Comparison of ENCODE assay signal across 14 cellular contexts in the genomic region with DNA sequence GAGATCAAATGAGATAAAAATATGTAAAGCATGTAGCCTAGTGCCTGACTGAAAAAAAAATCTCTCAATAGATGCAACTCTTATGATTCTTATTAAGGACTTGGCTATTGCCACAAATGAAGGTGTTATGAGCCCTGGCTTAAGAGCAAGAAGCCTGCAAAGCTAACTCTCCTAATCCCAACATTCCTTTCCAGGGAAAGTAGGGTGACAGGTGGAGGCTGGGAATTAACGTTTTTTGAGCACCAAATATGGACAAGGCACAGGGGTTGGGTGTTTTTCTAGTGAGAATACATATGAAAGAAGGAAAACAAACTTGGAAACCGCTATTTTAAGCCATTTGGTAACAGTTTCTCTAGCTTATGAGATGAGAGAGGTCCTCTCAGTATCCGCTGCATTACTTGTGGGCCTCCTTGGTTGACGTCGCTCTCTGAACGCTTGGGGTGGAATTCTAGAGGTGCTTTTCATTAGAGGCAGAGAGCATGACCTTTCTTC. TPM values are rescaled to one million over a fixed set of nuclear protein-coding genes. Genes with fewer than 3 reads are reported as not detected.
A peak's percentile ranks its signal among the peaks of the same experiment; 100 is the strongest.
DNase-seq lines count a peak whose midpoint lies in the region; ATAC-seq and TF ChIP-seq lines count a peak whose summit lies in the region.
"Had no signal": no experiment of that assay in that cellular context is flagged by ENCODE, and none has a peak within 500 bp of the region (broad histone marks: within the 10 kb centered on the region; RNA-seq: fewer than 3 reads in every experiment).

No MANE protein-coding gene starts in this region.

- peak overlapping the region; percentile 100 for H3K27ac ChIP-seq in CD4-positive, CD25-positive, alpha-beta regulatory T cell (ENCODE audit: insufficient read depth, low read length, poor library complexity, severe bottlenecking)
- H3K27ac ChIP-seq in naive thymus-derived CD4-positive, alpha-beta T cell (ENCODE audit: low read depth, low read length), result peak overlapping the region; percentile 100
- H3K27ac ChIP-seq in thyroid gland, result no peak overlapping the region
- H3K27ac ChIP-seq: cardiac muscle cell had no signal

- WGBS in thyroid gland, 2 donors, result 71% methylated on average over 6 of the region's 6 CpGs

- H3K36me3 ChIP-seq in CD4-positive, CD25-positive, alpha-beta regulatory T cell (ENCODE audit: control insufficient read depth, insufficient read depth, low read length), result peaks cover 14% of the 10 kb centered on the region
- H3K36me3 ChIP-seq in naive thymus-derived CD4-positive, alpha-beta T cell (ENCODE audit: control insufficient read depth in 2 of 3, insufficient read depth in 3 of 3, low read length in 3 of 3), result peaks cover 0 to 27% (median 5%) of the 10 kb centered on the region in 3 experiments
- H3K36me3 ChIP-seq in thyroid gland, result no peaks in the 10 kb centered on the region
- H3K36me3 ChIP-seq: cardiac muscle cell, gastroesophageal sphincter had no signal

- peaks cover 66% of the 10 kb centered on the region for H3K4me1 ChIP-seq in CD4-positive, CD25-positive, alpha-beta regulatory T cell (ENCODE audit: control insufficient read depth, insufficient read depth, low read length, poor library complexity, severe bottlenecking)
- H3K4me1 ChIP-seq in naive thymus-derived CD4-positive, alpha-beta T cell (ENCODE audit: control insufficient read depth in 2 of 2, insufficient read depth in 2 of 2, low read length in 2 of 2), result peaks cover 13 to 29% of the 10 kb centered on the region in 2 donors
- no peaks in the 10 kb centered on the region for H3K4me1 ChIP-seq in thyroid gland
- H3K4me1 ChIP-seq: gastroesophageal sphincter had no signal

- H3K4me1 Mint-ChIP-seq in CD4-positive, CD25-positive, alpha-beta regulatory T cell, result peaks cover 6 to 41% (median 26%) of the 10 kb centered on the region in 4 donors
- H3K4me1 Mint-ChIP-seq in activated T-cell treated with anti-CD3 and anti-CD28 coated beads, Interleukin-2, amount 50 U/mL, for 72 hours (ENCODE audit: low read depth), result peaks cover 60% of the 10 kb centered on the region
- peaks cover 36 to 53% (median 44%) of the 10 kb centered on the region in 7 donors for H3K4me1 Mint-ChIP-seq in naive thymus-derived CD4-positive, alpha-beta T cell

- peak overlapping the region; percentile 97 to 99 (median 98) for H3K4me3 Mint-ChIP-seq in CD4-positive, CD25-positive, alpha-beta regulatory T cell
- H3K4me3 Mint-ChIP-seq in activated T-cell treated with anti-CD3 and anti-CD28 coated beads, Interleukin-2, amount 50 U/mL, for 72 hours, result peak overlapping the region; percentile 90 to 96
- H3K4me3 Mint-ChIP-seq in naive thymus-derived CD4-positive, alpha-beta T cell, result peak overlapping the region; percentile 96 to 100 (median 99)
- H3K4me3 Mint-ChIP-seq: HFFc6 had no signal

- CTCF ChIA-PET in naive thymus-derived CD4-positive, alpha-beta T cell (lab: Charles Lee), result interaction anchor here (1.0 to 4.4 kb wide), 9 partner anchors 8 to 126 kb away, joined by 3 to 12 read pairs (median 5); no protein-coding TSS in a partner anchor

- H3K27me3 ChIP-seq in CD4-positive, CD25-positive, alpha-beta regulatory T cell (ENCODE audit: control insufficient read depth, insufficient read depth, low read length), result no peaks in the 10 kb centered on the region
- no peaks in the 10 kb centered on the region for H3K27me3 ChIP-seq in naive thymus-derived CD4-positive, alpha-beta T cell (ENCODE audit: control insufficient read depth in 2 of 2, insufficient read depth in 2 of 2, low read length in 2 of 2)
- no peaks in the 10 kb centered on the region for H3K27me3 ChIP-seq in thyroid gland
- H3K27me3 ChIP-seq: cardiac muscle cell had no signal

- POLR2A ChIA-PET in naive thymus-derived CD4-positive, alpha-beta T cell (lab: Charles Lee), result interaction anchor here (0.9 to 8.1 kb wide), 23 partner anchors 8 to 126 kb away, joined by 3 to 238 read pairs (median 8); no protein-coding TSS in a partner anchor

- ATAC-seq in CD4-positive, CD25-positive, alpha-beta regulatory T cell (ENCODE audit: low read depth in 2 of 2), result no peak
- peak; percentile 16 for ATAC-seq in GM21723 (IDR thresholded peaks at IDR 0.05; ENCODE audit: unreplicated experiment)
- ATAC-seq in activated T-cell treated with anti-CD3 and anti-CD28 coated beads, Interleukin-2, amount 50 U/mL, for 72 hours (replicated peaks in 1 of 2), result no peak
- no peak for ATAC-seq in naive thymus-derived CD4-positive, alpha-beta T cell
- no peak for ATAC-seq in GM21737 (IDR thresholded peaks at IDR 0.05; ENCODE audit: unreplicated experiment)
- no peak for ATAC-seq in GM21367 (IDR thresholded peaks at IDR 0.05; ENCODE audit: unreplicated experiment)
- ATAC-seq: gastroesophageal sphincter, Right ventricle myocardium inferior had no signal

- peaks cover 61% of the 10 kb centered on the region for H3K36me3 Mint-ChIP-seq in CD4-positive, CD25-positive, alpha-beta regulatory T cell
- peaks cover 45 to 53% of the 10 kb centered on the region in 2 donors for H3K36me3 Mint-ChIP-seq in activated T-cell treated with anti-CD3 and anti-CD28 coated beads, Interleukin-2, amount 50 U/mL, for 72 hours (ENCODE audit: insufficient read depth in 2 of 2)
- peaks cover 11 to 58% (median 49%) of the 10 kb centered on the region in 5 donors for H3K36me3 Mint-ChIP-seq in naive thymus-derived CD4-positive, alpha-beta T cell

- intact Hi-C loops in naive thymus-derived CD4-positive, alpha-beta T cell (cut with micrococcal nuclease), result loop anchor here (2.0 to 10.0 kb wide), 5 partner anchors 56 to 1534 kb away; a partner anchor contains a TSS
- intact Hi-C loops in thyroid gland (cut with DNase I), result no loop called here

- H3K9me3 Mint-ChIP-seq in CD4-positive, CD25-positive, alpha-beta regulatory T cell, result peaks cover 0 to 6% (median 0%) of the 10 kb centered on the region in 7 donors
- H3K9me3 Mint-ChIP-seq in activated T-cell treated with anti-CD3 and anti-CD28 coated beads, Interleukin-2, amount 50 U/mL, for 72 hours, result no peaks in the 10 kb centered on the region
- peaks cover 0 to 3% (median 0%) of the 10 kb centered on the region in 11 donors for H3K9me3 Mint-ChIP-seq in naive thymus-derived CD4-positive, alpha-beta T cell
- H3K9me3 Mint-ChIP-seq: HFFc6 had no signal

- peaks cover 10% of the 10 kb centered on the region for H3K27me3 Mint-ChIP-seq in CD4-positive, CD25-positive, alpha-beta regulatory T cell
- no peaks in the 10 kb centered on the region for H3K27me3 Mint-ChIP-seq in activated T-cell treated with anti-CD3 and anti-CD28 coated beads, Interleukin-2, amount 50 U/mL, for 72 hours (ENCODE audit: low read depth)
- peaks cover 0 to 5% (median 0%) of the 10 kb centered on the region in 5 donors for H3K27me3 Mint-ChIP-seq in naive thymus-derived CD4-positive, alpha-beta T cell

- TF ChIP-seq CTCF in thyroid gland (IDR thresholded peaks at IDR 0.05), result no peak

- H3K9me3 ChIP-seq in CD4-positive, CD25-positive, alpha-beta regulatory T cell (ENCODE audit: control insufficient read depth in 2 of 2, low read length in 2 of 2), result no peaks in the 10 kb centered on the region
- H3K9me3 ChIP-seq in naive thymus-derived CD4-positive, alpha-beta T cell (ENCODE audit: control insufficient read depth in 2 of 3, low read length in 3 of 3), result no peaks in the 10 kb centered on the region
- H3K9me3 ChIP-seq in thyroid gland, result no peaks in the 10 kb centered on the region
- H3K9me3 ChIP-seq: gastroesophageal sphincter had no signal

- H3K27ac Mint-ChIP-seq in CD4-positive, CD25-positive, alpha-beta regulatory T cell, result peak overlapping the region; percentile 93 to 99 (median 99)
- H3K27ac Mint-ChIP-seq in activated T-cell treated with anti-CD3 and anti-CD28 coated beads, Interleukin-2, amount 50 U/mL, for 72 hours, result peak overlapping the region; percentile 97
- H3K27ac Mint-ChIP-seq in naive thymus-derived CD4-positive, alpha-beta T cell, result peak overlapping the region; percentile 98 to 100 (median 99)
- H3K27ac Mint-ChIP-seq: HFFc6 had no signal

- TF ChIP-seq POLR2A in thyroid gland (IDR thresholded peaks at IDR 0.05), result no peak

- H3K4me3 ChIP-seq in CD4-positive, CD25-positive, alpha-beta regulatory T cell (ENCODE audit: low read depth, low read length), result peak overlapping the region; percentile 97
- H3K4me3 ChIP-seq in naive thymus-derived CD4-positive, alpha-beta T cell (ENCODE audit: low read length), result peak overlapping the region; percentile 96
- no peak overlapping the region for H3K4me3 ChIP-seq in thyroid gland (replicated peaks in 1 of 3)
- H3K4me3 ChIP-seq: cardiac muscle cell, lung had no signal

- DNase-seq in CD4-positive, CD25-positive, alpha-beta regulatory T cell, result peak in 2 of 3 donors; percentile 58 to 69
- peak in 1 of 2 donors; percentile 55 for DNase-seq in activated T-cell treated with anti-CD3 and anti-CD28 coated beads, Interleukin-2, amount 50 U/mL, for 72 hours
- DNase-seq in naive thymus-derived CD4-positive, alpha-beta T cell, result peak in 5 of 9 donors; percentile 54 to 66 (median 64)
- DNase-seq in foreskin melanocyte (no peak), thyroid gland (no peak)
- DNase-seq: HFFc6, NCI-H2029 had no signal

RNA-seq across cellular contexts. Expression of a gene that starts 2.4 kb away (rescaled TPM):
- 645 TPM for total RNA-seq in CD4-positive, CD25-positive, alpha-beta regulatory T cell
- 100 to 1,000 TPM; 360 to 479 (median 397) TPM for polyA plus RNA-seq in CD4-positive, CD25-positive, alpha-beta regulatory T cell
- 100 to 1,000 TPM; 150 to 182 TPM for total RNA-seq in activated T-cell treated with anti-CD3 and anti-CD28 coated beads, Interleukin-2, amount 50 U/mL, for 72 hours
- 100 to 1,000 TPM; 160 to 370 (median 250) TPM for total RNA-seq in naive thymus-derived CD4-positive, alpha-beta T cell
- 100 to 1,000 TPM; 393 to 479 TPM for polyA plus RNA-seq in naive thymus-derived CD4-positive, alpha-beta T cell
- total RNA-seq in thyroid gland, result 1 to 10 TPM in 3 of 4 donors, under 1 TPM in 1; 0.67 to 2.7 (median 1.4) TPM
- total RNA-seq: cardiac muscle cell, HFFc6 had no signal
- polyA plus RNA-seq: cardiac muscle cell had no signal

Comparison
In these comparisons a context has a peak if more than half of its experiments do, and no peak if none do; other contexts are left out.
1. DNase-seq: peak in CD4-positive, CD25-positive, alpha-beta regulatory T cell (2 of 3) and naive thymus-derived CD4-positive, alpha-beta T cell (5 of 9); none in foreskin melanocyte (single experiment) and thyroid gland (0 of 2).
2. H3K27ac ChIP-seq: peak in CD4-positive, CD25-positive, alpha-beta regulatory T cell (single experiment) and naive thymus-derived CD4-positive, alpha-beta T cell (single experiment); none in thyroid gland (0 of 3).
3. H3K4me3 ChIP-seq: peak in CD4-positive, CD25-positive, alpha-beta regulatory T cell (single experiment) and naive thymus-derived CD4-positive, alpha-beta T cell (single experiment); none in thyroid gland (0 of 3).
4. RNA of a gene that starts 2.4 kb away (total RNA-seq): 645 TPM in CD4-positive, CD25-positive, alpha-beta regulatory T cell (single experiment), 160 to 370 TPM in naive thymus-derived CD4-positive, alpha-beta T cell and 150 to 182 TPM in activated T-cell treated with anti-CD3 and anti-CD28 coated beads, Interleukin-2, amount 50 U/mL, for 72 hours; 0.67 to 2.7 TPM in thyroid gland; every median in the first group is over 10 times any median in the second.
5. Peak in every context shown above with its lines, with median percentiles within 50 percentile points of each other: H3K27ac Mint-ChIP-seq and H3K4me3 Mint-ChIP-seq.